12 cellular contexts compared by ENCODE assay signal in the genomic region with DNA sequence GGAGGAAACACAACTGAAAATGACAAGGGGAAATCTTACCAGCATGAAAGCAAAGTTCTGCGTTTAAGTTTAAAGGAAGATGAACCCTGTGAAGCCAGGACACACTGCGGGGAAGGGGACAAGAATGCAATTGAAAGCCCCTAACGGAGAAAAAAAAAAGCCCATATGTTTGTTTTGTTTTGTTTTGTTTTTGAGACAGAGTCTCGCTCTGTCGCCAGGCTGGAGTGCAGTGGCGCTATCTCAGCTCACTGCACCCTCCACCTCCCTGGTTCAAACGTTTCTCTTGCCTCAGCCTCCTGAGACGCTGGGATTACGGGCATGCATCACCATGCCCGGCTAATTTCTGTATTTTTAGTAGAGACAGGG. TPM values are rescaled to one million over a fixed set of nuclear protein-coding genes. Genes with fewer than 3 reads are reported as not detected.
DNase-seq lines count a peak whose midpoint lies in the region; ATAC-seq, FAIRE-seq and TF ChIP-seq lines count a peak whose summit lies in the region.
"Had no signal": no experiment of that assay in that cellular context is flagged by ENCODE, and none has a peak within 500 bp of the region (broad histone marks: within the 10 kb centered on the region; RNA-seq: fewer than 3 reads in every experiment).

No MANE protein-coding gene starts in this region.

- CTCF ChIA-PET in T-cell (lab: Charles Lee), result interaction anchor here (0.6 to 6.6 kb wide), 3 partner anchors 9 to 70 kb away, joined by 3 to 119 read pairs (median 4); no protein-coding TSS in a partner anchor

- POLR2A ChIA-PET in T-cell (lab: Charles Lee), result interaction anchor here (1.2 to 3.2 kb wide), 2 partner anchors 9 to 10 kb away, joined by 7 to 25 read pairs; no protein-coding TSS in a partner anchor

- peak overlapping the region in 3 of 4 donors; percentile 91 to 97 (median 93) for H3K27ac ChIP-seq in esophagus muscularis mucosa (replicated peaks in 1 of 4)
- H3K27ac ChIP-seq in pancreas, result no peak overlapping the region

- TF ChIP-seq EP300 in esophagus muscularis mucosa (IDR thresholded peaks at IDR 0.05), result no peak

- H3K4me1 Mint-ChIP-seq in T-cell, result peaks cover 49 to 57% (median 52%) of the 10 kb centered on the region in 3 donors
- peaks cover 70% of the 10 kb centered on the region for H3K4me1 Mint-ChIP-seq in stimulated activated naive CD8-positive, alpha-beta T cell treated with anti-CD3 and anti-CD28 coated beads, Interleukin-15, amount 100 ng/mL, for 72 hours

- no peaks in the 10 kb centered on the region for H3K27me3 ChIP-seq in esophagus muscularis mucosa
- H3K27me3 ChIP-seq in pancreas, result no peaks in the 10 kb centered on the region

- H3K36me3 Mint-ChIP-seq in T-cell, result peaks cover 26% of the 10 kb centered on the region

- no peaks in the 10 kb centered on the region for H3K9me3 Mint-ChIP-seq in T-cell
- no peaks in the 10 kb centered on the region for H3K9me3 Mint-ChIP-seq in stimulated activated naive CD8-positive, alpha-beta T cell treated with anti-CD3 and anti-CD28 coated beads, Interleukin-15, amount 100 ng/mL, for 72 hours

- TF ChIP-seq POLR2A in esophagus muscularis mucosa (IDR thresholded peaks at IDR 0.05; ENCODE audit: low read depth), result no peak

- intact Hi-C loops in esophagus muscularis mucosa (cut with DNase I), result loop anchor here (5.0 kb wide), 2 partner anchors 107 to 178 kb away; partner anchors contain the start of gene FBXW11
- intact Hi-C loops in pancreas (cut with DNase I), result loop anchor here in 2 of 3 donors (5.0 kb wide), 1 partner anchor 78 kb away; no protein-coding TSS in a partner anchor

- FAIRE-seq in pancreas (lab: Jason Lieb, UNC), result no peak
- FAIRE-seq: endometrium had no signal

- ATAC-seq in T-cell (replicated peaks in 1 of 4), result peak in 1 of 4 experiments; percentile 3
- no peak for ATAC-seq in stimulated activated naive CD8-positive, alpha-beta T cell treated with anti-CD3 and anti-CD28 coated beads, Interleukin-15, amount 100 ng/mL, for 72 hours
- no peak for ATAC-seq in HG02571 (IDR thresholded peaks at IDR 0.05; ENCODE audit: unreplicated experiment)
- ATAC-seq in pancreas, result no peak
- ATAC-seq in GM18909 (IDR thresholded peaks at IDR 0.05; ENCODE audit: poor library complexity, unreplicated experiment), result no peak

- H3K36me3 ChIP-seq in esophagus muscularis mucosa, result peaks cover 0 to 5% (median 0%) of the 10 kb centered on the region in 4 donors
- no peaks in the 10 kb centered on the region for H3K36me3 ChIP-seq in pancreas

- TF ChIP-seq CTCF in esophagus muscularis mucosa (IDR thresholded peaks at IDR 0.05) (no peak), pancreas (IDR thresholded peaks at IDR 0.05) (no peak)

- peak overlapping the region; percentile 94 to 100 for H3K27ac Mint-ChIP-seq in T-cell
- peak overlapping the region; percentile 94 to 96 for H3K27ac Mint-ChIP-seq in stimulated activated naive CD8-positive, alpha-beta T cell treated with anti-CD3 and anti-CD28 coated beads, Interleukin-15, amount 100 ng/mL, for 72 hours

- H3K4me1 ChIP-seq in esophagus muscularis mucosa (peaks cover 24 to 55% (median 45%) of the 10 kb centered on the region in 4 donors), pancreas (peaks cover 0 to 4% (median 0%) of the 10 kb centered on the region in 3 donors)

- peak; percentile 64 for DNase-seq in activated effector memory CD4-positive, alpha-beta T cell treated with anti-CD3 and anti-CD28 coated beads, Interleukin-2, amount 50 U/mL, for 16 hours
- no peak for DNase-seq in activated effector memory CD4-positive, alpha-beta T cell treated with Interleukin-2 at 50 U/mL for 16 hours
- DNase-seq in T-cell (peak in 19 of 34 experiments; percentile 6 to 56 (median 35)), esophagus muscularis mucosa (ENCODE audit: extremely low spot score) (no peak), pancreas (no peak)
- peak; percentile 13 to 50 for DNase-seq in stimulated activated naive CD8-positive, alpha-beta T cell treated with anti-CD3 and anti-CD28 coated beads, Interleukin-15, amount 100 ng/mL, for 72 hours
- DNase-seq: retina, SK-N-SH had no signal

- peak overlapping the region; percentile 95 to 100 (median 96) for H3K4me3 Mint-ChIP-seq in T-cell
- peak overlapping the region; percentile 93 to 100 for H3K4me3 Mint-ChIP-seq in stimulated activated naive CD8-positive, alpha-beta T cell treated with anti-CD3 and anti-CD28 coated beads, Interleukin-15, amount 100 ng/mL, for 72 hours

- WGBS in esophagus muscularis mucosa, result 82% methylated on average over 10 of the region's 10 CpGs
- 82 to 85% methylated on average over 10 of the region's 10 CpGs for WGBS in pancreas, 2 donors

- H3K9me3 ChIP-seq in esophagus muscularis mucosa, result no peaks in the 10 kb centered on the region
- no peaks in the 10 kb centered on the region for H3K9me3 ChIP-seq in pancreas
- H3K9me3 ChIP-seq: SK-N-SH had no signal

- H3K27me3 Mint-ChIP-seq in T-cell, result no peaks in the 10 kb centered on the region
- H3K27me3 Mint-ChIP-seq in stimulated activated naive CD8-positive, alpha-beta T cell treated with anti-CD3 and anti-CD28 coated beads, Interleukin-15, amount 100 ng/mL, for 72 hours, result peaks cover 5% of the 10 kb centered on the region

- no peak overlapping the region for H3K4me3 ChIP-seq in esophagus muscularis mucosa
- H3K4me3 ChIP-seq in pancreas, result peak overlapping the region in 1 of 4 donors; percentile 74

RNA-seq across cellular contexts. Expression of gene STK10, which starts 2.9 kb away (rescaled TPM):
- total RNA-seq in T-cell, result 100 to 1,000 TPM; 305 to 437 (median 331) TPM
- 10 to 100 TPM; 18.8 to 21.8 (median 19.4) TPM for total RNA-seq in esophagus muscularis mucosa
- 10 to 100 TPM in 2 of 6 donors, 1 to 10 TPM in 4; 4.1 to 16.3 (median 6.3) TPM for total RNA-seq in pancreas
- polyA plus RNA-seq in pancreas, result 1 to 10 TPM; 7.9 to 9.2 TPM

RNA-seq across cellular contexts. Expression of gene EFCAB9, which starts 8.9 kb away (rescaled TPM):
- not detected for total RNA-seq in T-cell
- not detected for total RNA-seq in esophagus muscularis mucosa
- not detected for total RNA-seq in pancreas
- not detected for polyA plus RNA-seq in pancreas
- total RNA-seq: HT-29 had no signal

Comparison
In these comparisons a context has a peak if more than half of its experiments do, and no peak if none do; other contexts are left out.
1. DNase-seq: peak in activated effector memory CD4-positive, alpha-beta T cell treated with anti-CD3 and anti-CD28 coated beads, Interleukin-2, amount 50 U/mL, for 16 hours (single experiment), T-cell (19 of 34) and stimulated activated naive CD8-positive, alpha-beta T cell treated with anti-CD3 and anti-CD28 coated beads, Interleukin-15, amount 100 ng/mL, for 72 hours (2 of 2); none in activated effector memory CD4-positive, alpha-beta T cell treated with Interleukin-2 at 50 U/mL for 16 hours (single experiment), esophagus muscularis mucosa (single experiment) and pancreas (0 of 6).
2. H3K27ac ChIP-seq: peak in esophagus muscularis mucosa (3 of 4); none in pancreas (0 of 4).
3. RNA of gene STK10, which starts 2.9 kb away (total RNA-seq): 305 to 437 TPM in T-cell; 18.8 to 21.8 TPM in esophagus muscularis mucosa and 4.1 to 16.3 TPM in pancreas; every median in the first group is over 10 times any median in the second.